ENCODE assay signal across 8 cellular contexts in the genomic region with DNA sequence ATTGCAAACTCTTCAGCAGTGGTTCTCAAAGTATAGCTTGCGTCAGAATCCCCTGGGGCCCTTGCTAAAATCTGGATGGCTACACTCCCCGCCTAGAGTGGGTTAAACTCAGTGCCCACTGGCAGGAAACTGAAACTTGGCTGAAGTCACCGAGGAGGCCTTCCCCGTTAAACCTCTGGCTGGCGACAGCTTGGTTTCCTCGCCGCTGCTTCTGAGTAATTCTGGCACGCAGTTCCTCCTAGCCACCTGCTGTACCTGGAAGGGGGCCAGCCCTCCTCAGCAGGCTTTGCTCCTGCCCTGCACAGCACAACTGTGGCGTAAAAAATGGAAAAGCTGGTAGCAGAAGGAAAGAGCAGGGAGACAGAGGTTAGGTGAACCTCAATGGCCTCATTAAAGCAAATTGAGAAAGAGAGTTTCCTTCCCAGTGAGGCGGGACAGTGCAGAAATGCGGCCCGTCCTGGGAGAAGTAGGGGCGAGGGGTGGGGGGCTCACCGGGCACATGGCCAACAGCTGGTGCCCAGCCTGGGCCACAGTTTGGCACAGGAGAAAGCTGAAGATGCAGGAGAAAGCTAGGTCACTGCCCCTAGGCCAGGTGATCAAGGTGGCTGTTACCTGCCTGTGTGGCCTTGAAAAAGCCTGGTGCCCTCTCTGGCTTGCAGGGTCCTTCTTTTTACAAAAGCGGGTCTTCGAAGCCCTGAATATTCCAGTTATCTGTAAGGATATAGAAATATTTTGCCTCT. TPM values are rescaled to one million over a fixed set of nuclear protein-coding genes. Genes with fewer than 3 reads are reported as not detected.
A peak's percentile ranks its signal among the peaks of the same experiment; 100 is the strongest.
DNase-seq lines count a peak whose midpoint lies in the region; ATAC-seq and TF ChIP-seq lines count a peak whose summit lies in the region.

No MANE protein-coding gene starts in this region.

- H3K27ac ChIP-seq in OCI-LY3 (ENCODE audit: low read length) (0 out of 2 replicates have a peak overlapping the region, but pooled peaks have one; percentile 14), hepatocyte (peak overlapping the region; percentile 87)

- H3K4me3 ChIP-seq in OCI-LY3 (ENCODE audit: low read length) (peak overlapping the region; percentile 82), hepatocyte (no peak overlapping the region)

- no peaks in the 10 kb centered on the region for H3K9me3 ChIP-seq in OCI-LY3 (ENCODE audit: insufficient read depth, low read length)
- no peaks in the 10 kb centered on the region for H3K9me3 ChIP-seq in hepatocyte (ENCODE audit: low read depth)

- H3K27me3 ChIP-seq in OCI-LY3 (ENCODE audit: low read depth, low read length) (no peaks in the 10 kb centered on the region), hepatocyte (no peaks in the 10 kb centered on the region)

- H3K36me3 Mint-ChIP-seq in activated naive CD8-positive, alpha-beta T cell treated with anti-CD3 and anti-CD28 coated beads, Interleukin-2, amount 10 ng/mL, durations not matched to agents 7 days and 5 days = peaks cover 13% of the 10 kb centered on the region

- POLR2A ChIA-PET in activated naive CD8-positive, alpha-beta T cell treated with anti-CD3 and anti-CD28 coated beads, Interleukin-2, amount 10 ng/mL, durations not matched to agents 7 days and 5 days (lab: Charles Lee) = interaction anchor here (0.8 to 5.8 kb wide), 15 partner anchors 9 to 419 kb away, joined by 3 to 46 read pairs (median 6); partner anchors contain the start of genes ALOX5 and ZFAND4

- H3K4me3 Mint-ChIP-seq in activated naive CD8-positive, alpha-beta T cell treated with anti-CD3 and anti-CD28 coated beads, Interleukin-2, amount 10 ng/mL, durations not matched to agents 7 days and 5 days = peak overlapping the region; percentile 99

- WGBS in hepatocyte (ENCODE audit: low lambda C conversion rate, missing lambda C conversion rate) = 71% methylated on average over 16 of the region's 16 CpGs

- TF ChIP-seq CTCF in OCI-LY3 (IDR thresholded peaks at IDR 0.05; ENCODE audit: low read depth, low read length) = no peak
- no peak for TF ChIP-seq CTCF in hepatocyte (IDR thresholded peaks at IDR 0.05; ENCODE audit: poor library complexity)

- H3K4me1 Mint-ChIP-seq in activated naive CD8-positive, alpha-beta T cell treated with anti-CD3 and anti-CD28 coated beads, Interleukin-2, amount 10 ng/mL, durations not matched to agents 7 days and 5 days = peaks cover 66% of the 10 kb centered on the region

- no peaks in the 10 kb centered on the region for H4K20me1 ChIP-seq in OCI-LY3 (ENCODE audit: insufficient read depth, low read length)
- no peaks in the 10 kb centered on the region for H4K20me1 ChIP-seq in hepatocyte (ENCODE audit: insufficient read depth, poor library complexity, severe bottlenecking)

- H3K9ac ChIP-seq in OCI-LY3 (ENCODE audit: low read length) = peak overlapping the region; percentile 69; the same call in 1 of the 2 replicates

- H3K27ac Mint-ChIP-seq in activated naive CD8-positive, alpha-beta T cell treated with anti-CD3 and anti-CD28 coated beads, Interleukin-2, amount 10 ng/mL, durations not matched to agents 7 days and 5 days = peak overlapping the region; percentile 98

- H3K4me2 ChIP-seq in OCI-LY3 (ENCODE audit: low read length) (peak overlapping the region; percentile 68), hepatocyte (peak overlapping the region; percentile 97)

- H3K79me2 ChIP-seq in OCI-LY3 (ENCODE audit: low read length) (no peaks in the 10 kb centered on the region), hepatocyte (no peaks in the 10 kb centered on the region)

- H2AFZ ChIP-seq in OCI-LY3 (ENCODE audit: low read depth, low read length) (no peak overlapping the region), hepatocyte (no peak overlapping the region)

- H3K9me3 Mint-ChIP-seq in activated naive CD8-positive, alpha-beta T cell treated with anti-CD3 and anti-CD28 coated beads, Interleukin-2, amount 10 ng/mL, durations not matched to agents 7 days and 5 days = no peaks in the 10 kb centered on the region

- H3K36me3 ChIP-seq in OCI-LY3 (replicated peaks; ENCODE audit: low read depth, low read length) (no peaks in the 10 kb centered on the region), hepatocyte (replicated peaks; ENCODE audit: insufficient read depth, low read depth) (no peaks in the 10 kb centered on the region)

- H3K9me2 ChIP-seq in hepatocyte (replicated peaks; ENCODE audit: insufficient read depth) = no peaks in the 10 kb centered on the region

- H3K27me3 Mint-ChIP-seq in activated naive CD8-positive, alpha-beta T cell treated with anti-CD3 and anti-CD28 coated beads, Interleukin-2, amount 10 ng/mL, durations not matched to agents 7 days and 5 days = no peaks in the 10 kb centered on the region

- ATAC-seq in GM19395 (IDR thresholded peaks at IDR 0.05; ENCODE audit: unreplicated experiment) (peak; percentile 45), HG03457 (IDR thresholded peaks at IDR 0.05; ENCODE audit: unreplicated experiment) (peak; percentile 64)
- ATAC-seq in activated naive CD8-positive, alpha-beta T cell treated with anti-CD3 and anti-CD28 coated beads, Interleukin-2, amount 10 ng/mL, durations not matched to agents 7 days and 5 days (ENCODE audit: low read depth) = peak; percentile 32

- DNase-seq in DMS 273 (lab: John Stamatoyannopoulos, UW; ENCODE audit: unreplicated experiment) (peak; percentile 97), hepatocyte (ENCODE audit: low spot score) (no peak), HuH-7.5 (ENCODE audit: low spot score) (no peak)
- DNase-seq in activated naive CD8-positive, alpha-beta T cell treated with anti-CD3 and anti-CD28 coated beads, Interleukin-2, amount 10 ng/mL, durations not matched to agents 7 days and 5 days = peak; percentile 70
- DNase-seq in stimulated activated CD4-positive, alpha-beta T cell treated with anti-CD3 and anti-CD28 coated beads, TNF-alpha, amount 100 ng/mL, for 24 hours (ENCODE audit: low read depth in 3 of 3) = peak in 2 of 3 experiments; percentile 20 to 39

- H3K4me1 ChIP-seq in OCI-LY3 (ENCODE audit: low read length) = peaks cover 17% of the 10 kb centered on the region
- H3K4me1 ChIP-seq in hepatocyte (ENCODE audit: insufficient read depth) = peaks cover 13% of the 10 kb centered on the region

RNA-seq across cellular contexts. Expression of gene ALOX5, which starts 46.6 kb away (rescaled TPM):
- 10 to 100 TPM; 13.6 to 14.2 TPM for total RNA-seq in activated naive CD8-positive, alpha-beta T cell treated with anti-CD3 and anti-CD28 coated beads, Interleukin-2, amount 10 ng/mL, durations not matched to agents 7 days and 5 days
- total RNA-seq in hepatocyte = 3.5 and 5.0 TPM in 2 replicates
- polyA plus RNA-seq in hepatocyte = 4.4 and 9.0 TPM in 2 replicates

Comparison
In these comparisons a context has a peak if more than half of its experiments do, and no peak if none do; other contexts are left out.
1. DNase-seq: peak in DMS 273 (single experiment), activated naive CD8-positive, alpha-beta T cell treated with anti-CD3 and anti-CD28 coated beads, Interleukin-2, amount 10 ng/mL, durations not matched to agents 7 days and 5 days (single experiment) and stimulated activated CD4-positive, alpha-beta T cell treated with anti-CD3 and anti-CD28 coated beads, TNF-alpha, amount 100 ng/mL, for 24 hours (2 of 3); none in hepatocyte (single experiment) and HuH-7.5 (single experiment).
2. Peak in every context shown above with its lines, with median percentiles within 50 percentile points of each other: ATAC-seq.